In genomic region chr21:34707876-34708325, GRCh38 we compare ENCODE assay signal across 9 cellular contexts. TPM values are rescaled to one million over a fixed set of nuclear protein-coding genes. Genes with fewer than 3 reads are reported as not detected.
DNase-seq lines count a peak whose midpoint lies in the region; ATAC-seq and TF ChIP-seq lines count a peak whose summit lies in the region.
"Had no signal": no experiment of that assay in that cellular context is flagged by ENCODE, and none has a peak within 500 bp of the region (broad histone marks: within the 10 kb centered on the region; RNA-seq: fewer than 3 reads in every experiment).

No MANE protein-coding gene starts in this region.

- no peak overlapping the region for H3K4me3 ChIP-seq in adrenal gland

- peak; percentile 61 for DNase-seq in MV-4-11 (lab: John Stamatoyannopoulos, UW)
- DNase-seq in effector memory CD8-positive, alpha-beta T cell, result no peak
- DNase-seq in cerebellum (ENCODE audit: low spot score), result no peak
- DNase-seq in adrenal gland, result no peak
- no peak for DNase-seq in NCI-H187 treated with DMSO at 0.1 percent for 48 hours (lab: John Stamatoyannopoulos, UW)
- no peak for DNase-seq in cortex of kidney (lab: John Stamatoyannopoulos, UW)

- peaks cover 5% of the 10 kb centered on the region for H3K27me3 ChIP-seq in adrenal gland

- no peak for TF ChIP-seq CTCF in adrenal gland (IDR thresholded peaks at IDR 0.05)

- no peak for TF ChIP-seq POLR2A in adrenal gland (IDR thresholded peaks at IDR 0.05)

- no peaks in the 10 kb centered on the region for H3K9me3 ChIP-seq in adrenal gland (replicated peaks in 1 of 3)

- H3K9me3 Mint-ChIP-seq in effector memory CD8-positive, alpha-beta T cell, result no peaks in the 10 kb centered on the region

- peak overlapping the region in 1 of 2 donors; percentile 14 for H3K4me3 Mint-ChIP-seq in effector memory CD8-positive, alpha-beta T cell

- H3K27ac ChIP-seq in adrenal gland, result no peak overlapping the region

- peaks cover 11 to 41% of the 10 kb centered on the region in 2 donors for H3K27me3 Mint-ChIP-seq in effector memory CD8-positive, alpha-beta T cell

- ATAC-seq in GM18499 (IDR thresholded peaks at IDR 0.05; ENCODE audit: insufficient read depth, unreplicated experiment) (peak; percentile 74), GM21825 (IDR thresholded peaks at IDR 0.05; ENCODE audit: unreplicated experiment) (peak; percentile 85)
- peak; percentile 63 for ATAC-seq in effector memory CD8-positive, alpha-beta T cell (replicated peaks)
- ATAC-seq: SK-N-SH treated with all-trans-retinoic acid at 6 μM for 48 hours had no signal

- intact Hi-C loops in adrenal gland (cut with DNase I), result no loop called here

- no peaks in the 10 kb centered on the region for H3K4me1 ChIP-seq in adrenal gland (replicated peaks in 1 of 2)

- WGBS in adrenal gland, 4 donors, result 71 to 82% (median 76%) methylated on average over 8 of the region's 8 CpGs

- H3K36me3 Mint-ChIP-seq in effector memory CD8-positive, alpha-beta T cell (ENCODE audit: insufficient read depth), result no peaks in the 10 kb centered on the region

- H3K27ac Mint-ChIP-seq in effector memory CD8-positive, alpha-beta T cell, result peak overlapping the region in 1 of 2 donors; percentile 85

- no peaks in the 10 kb centered on the region for H3K36me3 ChIP-seq in adrenal gland (replicated peaks in 1 of 2)

- peaks cover 6 to 7% of the 10 kb centered on the region in 2 donors for H3K4me1 Mint-ChIP-seq in effector memory CD8-positive, alpha-beta T cell (ENCODE audit: low read depth in 2 of 2)

RNA-seq across cellular contexts. Expression of gene CLIC6, which starts 39.1 kb away (rescaled TPM):
- 0.18 TPM for total RNA-seq in cerebellum
- total RNA-seq in adrenal gland, result under 1 TPM in 5 of 8 donors, not detected in 3; 0.07 to 0.41 (median 0.21) TPM
- polyA plus RNA-seq in adrenal gland, result under 1 TPM in 2 of 3 donors, not detected in 1; 0.24 to 0.32 TPM
